In genomic region chr3:197906023-197906849, GRCh38 we compare ENCODE assay signal across 8 cellular contexts. TPM values are rescaled to one million over a fixed set of nuclear protein-coding genes. Genes with fewer than 3 reads are reported as not detected.
DNase-seq lines count a peak whose midpoint lies in the region; ATAC-seq and TF ChIP-seq lines count a peak whose summit lies in the region.

No MANE protein-coding gene starts in this region.

- peaks cover 2 to 9% of the 10 kb centered on the region in 2 donors for H3K36me3 Mint-ChIP-seq in activated T-cell treated with anti-CD3 and anti-CD28 coated beads, Interleukin-2, amount 50 U/mL, for 72 hours (ENCODE audit: insufficient read depth in 2 of 2)
- peaks cover 2% of the 10 kb centered on the region for H3K36me3 Mint-ChIP-seq in neural crest cell (ENCODE audit: low read depth)

- H3K4me3 Mint-ChIP-seq in activated T-cell treated with anti-CD3 and anti-CD28 coated beads, Interleukin-2, amount 50 U/mL, for 72 hours, result peak overlapping the region; percentile 12 to 69
- H3K4me3 Mint-ChIP-seq in neural crest cell, result no peak overlapping the region
- H3K4me3 Mint-ChIP-seq in stimulated activated naive CD8-positive, alpha-beta T cell treated with anti-CD3 and anti-CD28 coated beads, Interleukin-15, amount 100 ng/mL, for 72 hours, result peak overlapping the region; percentile 60 to 76

- no peak overlapping the region for H3K4me3 ChIP-seq in Jurkat, Clone E6-1 (ENCODE audit: low read length)
- no peak overlapping the region for H3K4me3 ChIP-seq in Peyer's patch

- no peak for TF ChIP-seq POLR2A in Peyer's patch (IDR thresholded peaks at IDR 0.05)

- H3K4me1 Mint-ChIP-seq in activated T-cell treated with anti-CD3 and anti-CD28 coated beads, Interleukin-2, amount 50 U/mL, for 72 hours (ENCODE audit: low read depth), result peaks cover 36% of the 10 kb centered on the region
- H3K4me1 Mint-ChIP-seq in neural crest cell, result peaks cover 7% of the 10 kb centered on the region
- H3K4me1 Mint-ChIP-seq in stimulated activated naive CD8-positive, alpha-beta T cell treated with anti-CD3 and anti-CD28 coated beads, Interleukin-15, amount 100 ng/mL, for 72 hours, result peaks cover 28% of the 10 kb centered on the region

- no peaks in the 10 kb centered on the region for H3K9me3 ChIP-seq in Peyer's patch

- peak; percentile 61 to 88 (median 84) for TF ChIP-seq CTCF in Peyer's patch (IDR thresholded peaks at IDR 0.05)
- peak; percentile 97 for TF ChIP-seq CTCF in neural crest cell (conservative IDR thresholded peaks at IDR 0.05)

- peak; percentile 88 for ATAC-seq in GM21723 (IDR thresholded peaks at IDR 0.05; ENCODE audit: unreplicated experiment)
- peak; percentile 98 for ATAC-seq in activated T-cell treated with anti-CD3 and anti-CD28 coated beads, Interleukin-2, amount 50 U/mL, for 72 hours (replicated peaks in 1 of 2)
- peak; percentile 100 for ATAC-seq in stimulated activated naive CD8-positive, alpha-beta T cell treated with anti-CD3 and anti-CD28 coated beads, Interleukin-15, amount 100 ng/mL, for 72 hours

- DNase-seq in EH (ENCODE audit: low read depth) (peak; percentile 96), Peyer's patch (peak; percentile 75 to 91 (median 79)), fibroblast of gingiva (ENCODE audit: low read depth) (peak; percentile 80), neural crest cell (ENCODE audit: low read depth, low spot score) (peak; percentile 91)
- DNase-seq in Jurkat, Clone E6-1 (ENCODE audit: low read depth, low spot score), result peak; percentile 46
- DNase-seq in activated T-cell treated with anti-CD3 and anti-CD28 coated beads, Interleukin-2, amount 50 U/mL, for 72 hours, result peak; percentile 91 to 92
- peak; percentile 80 to 92 for DNase-seq in stimulated activated naive CD8-positive, alpha-beta T cell treated with anti-CD3 and anti-CD28 coated beads, Interleukin-15, amount 100 ng/mL, for 72 hours

- no peaks in the 10 kb centered on the region for H3K27me3 ChIP-seq in Peyer's patch

- H3K27ac ChIP-seq in Peyer's patch, result no peak overlapping the region

- peak overlapping the region; percentile 96 for H3K27ac Mint-ChIP-seq in activated T-cell treated with anti-CD3 and anti-CD28 coated beads, Interleukin-2, amount 50 U/mL, for 72 hours
- no peak overlapping the region for H3K27ac Mint-ChIP-seq in neural crest cell (ENCODE audit: unreplicated experiment)
- H3K27ac Mint-ChIP-seq in stimulated activated naive CD8-positive, alpha-beta T cell treated with anti-CD3 and anti-CD28 coated beads, Interleukin-15, amount 100 ng/mL, for 72 hours, result peak overlapping the region; percentile 89

- H3K4me1 ChIP-seq in Peyer's patch, result peaks cover 0 to 5% (median 0%) of the 10 kb centered on the region in 4 donors

- no peaks in the 10 kb centered on the region for H3K27me3 Mint-ChIP-seq in activated T-cell treated with anti-CD3 and anti-CD28 coated beads, Interleukin-2, amount 50 U/mL, for 72 hours (ENCODE audit: low read depth)
- peaks cover 2% of the 10 kb centered on the region for H3K27me3 Mint-ChIP-seq in neural crest cell (ENCODE audit: low read depth)
- no peaks in the 10 kb centered on the region for H3K27me3 Mint-ChIP-seq in stimulated activated naive CD8-positive, alpha-beta T cell treated with anti-CD3 and anti-CD28 coated beads, Interleukin-15, amount 100 ng/mL, for 72 hours

- H3K9me3 Mint-ChIP-seq in activated T-cell treated with anti-CD3 and anti-CD28 coated beads, Interleukin-2, amount 50 U/mL, for 72 hours, result peaks cover 2% of the 10 kb centered on the region in 2 donors
- peaks cover 2% of the 10 kb centered on the region for H3K9me3 Mint-ChIP-seq in neural crest cell
- H3K9me3 Mint-ChIP-seq in stimulated activated naive CD8-positive, alpha-beta T cell treated with anti-CD3 and anti-CD28 coated beads, Interleukin-15, amount 100 ng/mL, for 72 hours, result no peaks in the 10 kb centered on the region

- H3K36me3 ChIP-seq in Peyer's patch, result no peaks in the 10 kb centered on the region

RNA-seq across cellular contexts. Expression of gene RPL35A, which starts 43.8 kb away (rescaled TPM):
- 2,429 TPM for polyA plus RNA-seq in Jurkat, Clone E6-1 (2012; ENCODE audit: insufficient read depth, insufficient read length)
- total RNA-seq in Peyer's patch (100 to 1,000 TPM; 180 to 519 (median 209) TPM), neural crest cell (1,290 and 1,300 TPM in 2 replicates)
- 1,000 to 10,000 TPM; 1,788 to 1,874 TPM for total RNA-seq in activated T-cell treated with anti-CD3 and anti-CD28 coated beads, Interleukin-2, amount 50 U/mL, for 72 hours

RNA-seq across cellular contexts. Expression of gene LMLN, which starts 53.8 kb away (rescaled TPM):
- polyA plus RNA-seq in Jurkat, Clone E6-1 (2012; ENCODE audit: insufficient read depth, insufficient read length), result 5.4 TPM
- total RNA-seq in Peyer's patch (1 to 10 TPM in 3 of 4 donors, under 1 TPM in 1; 0.83 to 6.2 (median 4.2) TPM), neural crest cell (9.6 and 10.1 TPM in 2 replicates)
- total RNA-seq in activated T-cell treated with anti-CD3 and anti-CD28 coated beads, Interleukin-2, amount 50 U/mL, for 72 hours, result 1 to 10 TPM; 5.4 to 6.5 TPM

Comparison
In these comparisons a context has a peak if more than half of its experiments do, and no peak if none do; other contexts are left out.
1. DNase-seq: peak in every context shown above with its lines; median percentile 96 in EH; 92 in activated T-cell treated with anti-CD3 and anti-CD28 coated beads, Interleukin-2, amount 50 U/mL, for 72 hours; 91 in neural crest cell; 86 in stimulated activated naive CD8-positive, alpha-beta T cell treated with anti-CD3 and anti-CD28 coated beads, Interleukin-15, amount 100 ng/mL, for 72 hours; 80 in fibroblast of gingiva; 79 in Peyer's patch; 46 in Jurkat, Clone E6-1.